ENCODE assay signal across 15 cellular contexts in genomic region chr7:94300176-94300835, GRCh38.
DNase-seq lines count a peak whose midpoint lies in the region; ATAC-seq, FAIRE-seq and TF ChIP-seq lines count a peak whose summit lies in the region.
"Had no signal": no experiment of that assay in that cellular context is flagged by ENCODE, and none has a peak within 500 bp of the region (broad histone marks: within the 10 kb centered on the region; RNA-seq: fewer than 3 reads in every experiment).

No MANE protein-coding gene starts in this region.

- no peak overlapping the region for H3K4me3 Mint-ChIP-seq in Calu3 (ENCODE audit: low read depth, unreplicated experiment)
- H3K4me3 Mint-ChIP-seq in CD8-positive, alpha-beta memory T cell, result no peak overlapping the region
- H3K4me3 Mint-ChIP-seq: T-helper 17 cell had no signal

- peaks cover 9% of the 10 kb centered on the region for H3K36me3 Mint-ChIP-seq in Calu3 (ENCODE audit: insufficient read depth, unreplicated experiment)
- H3K36me3 Mint-ChIP-seq in CD8-positive, alpha-beta memory T cell, result no peaks in the 10 kb centered on the region

- no CpG with 5 or more reads among the region's 8 CpGs for WGBS in trophoblast cell (ENCODE audit: extremely low coverage, insufficient coverage, insufficient read length)

- peaks cover 22% of the 10 kb centered on the region for H3K79me1 ChIP-seq in trophoblast cell (ENCODE audit: low read length)

- no peak overlapping the region for H4K12ac ChIP-seq in trophoblast cell (ENCODE audit: low read depth, low read length)

- TF ChIP-seq CTCF in Calu3 (IDR thresholded peaks at IDR 0.05; ENCODE audit: unreplicated experiment) (no peak), coronary artery (IDR thresholded peaks at IDR 0.05) (no peak)

- peaks cover 40% of the 10 kb centered on the region for H3K4me1 Mint-ChIP-seq in Calu3 (ENCODE audit: low read depth, unreplicated experiment)
- H3K4me1 Mint-ChIP-seq in CD8-positive, alpha-beta memory T cell, result no peaks in the 10 kb centered on the region
- H3K4me1 Mint-ChIP-seq: T-helper 17 cell had no signal

- POLR2A ChIA-PET in CD8-positive, alpha-beta memory T cell (lab: Charles Lee), result no interaction called here

- no TSS peak for BruUV-seq in Calu3 (replicated peaks; lab: Mats Ljungman, UMichigan)

- H3K79me2 ChIP-seq in trophoblast cell (ENCODE audit: control insufficient read depth, insufficient read depth, low read length, poor library complexity), result peaks cover 3% of the 10 kb centered on the region

- peak overlapping the region; percentile 16 for H2BK120ac ChIP-seq in trophoblast cell (ENCODE audit: insufficient read depth, low read length, poor library complexity)

- no peak overlapping the region for H3K14ac ChIP-seq in trophoblast cell (ENCODE audit: low read length)

- no peaks in the 10 kb centered on the region for H3K27me3 Mint-ChIP-seq in Calu3 (ENCODE audit: unreplicated experiment)
- H3K27me3 Mint-ChIP-seq in CD8-positive, alpha-beta memory T cell, result no peaks in the 10 kb centered on the region

- H3K18ac ChIP-seq in trophoblast cell (ENCODE audit: low read length), result no peak overlapping the region

- peak overlapping the region; percentile 1 for H3K9ac ChIP-seq in trophoblast cell (ENCODE audit: low read length)

- H2AK5ac ChIP-seq in trophoblast cell (ENCODE audit: low read length), result no peak overlapping the region

- H3K23ac ChIP-seq in trophoblast cell (ENCODE audit: low read length), result no peak overlapping the region

- no peak overlapping the region for H2AFZ ChIP-seq in trophoblast cell (ENCODE audit: insufficient read depth, low read length, poor library complexity)

- peak overlapping the region; percentile 17 for H3K27ac Mint-ChIP-seq in Calu3 (ENCODE audit: unreplicated experiment)
- H3K27ac Mint-ChIP-seq in CD8-positive, alpha-beta memory T cell, result no peak overlapping the region
- H3K27ac Mint-ChIP-seq: T-helper 17 cell had no signal

- intact Hi-C loops in Calu3 (cut with micrococcal nuclease; ENCODE audit: unreplicated experiment), result no loop called here

- H3K9me3 Mint-ChIP-seq in Calu3 (ENCODE audit: low read depth, unreplicated experiment), result no peaks in the 10 kb centered on the region
- peaks cover 0 to 5% (median 0%) of the 10 kb centered on the region in 5 donors for H3K9me3 Mint-ChIP-seq in CD8-positive, alpha-beta memory T cell

- peak overlapping the region; percentile 39 for H3K4me3 ChIP-seq in coronary artery
- no peak overlapping the region for H3K4me3 ChIP-seq in trophoblast cell (ENCODE audit: low read depth, low read length)
- no peak overlapping the region for H3K4me3 ChIP-seq in CD8-positive, alpha-beta memory T cell (ENCODE audit: low read length)
- H3K4me3 ChIP-seq: left lung had no signal

- H3K27ac ChIP-seq in coronary artery (peak overlapping the region; percentile 83 to 93), trophoblast cell (ENCODE audit: low read depth, low read length) (no peak overlapping the region)
- H3K27ac ChIP-seq in CD8-positive, alpha-beta memory T cell (ENCODE audit: low read depth, low read length), result no peak overlapping the region

- peak overlapping the region; percentile 21 for H2BK5ac ChIP-seq in trophoblast cell (ENCODE audit: low read depth, low read length, poor library complexity)

- no peaks in the 10 kb centered on the region for H3K9me3 ChIP-seq in trophoblast cell (ENCODE audit: insufficient read depth, low read depth, low read length)
- no peaks in the 10 kb centered on the region for H3K9me3 ChIP-seq in CD8-positive, alpha-beta memory T cell (ENCODE audit: low read length)
- H3K9me3 ChIP-seq: left lung had no signal

- no peak overlapping the region for H3K4me2 ChIP-seq in trophoblast cell (ENCODE audit: low read length)

- H3K36me3 ChIP-seq in trophoblast cell (ENCODE audit: control insufficient read depth in 1 of 2, insufficient read depth in 2 of 2, low read length in 2 of 2), result no peaks in the 10 kb centered on the region
- H3K36me3 ChIP-seq in CD8-positive, alpha-beta memory T cell (ENCODE audit: insufficient read depth, low read length), result no peaks in the 10 kb centered on the region
- H3K36me3 ChIP-seq: left lung had no signal

- peak overlapping the region; percentile 23 for H2BK12ac ChIP-seq in trophoblast cell (ENCODE audit: low read length)

- peaks cover 10 to 30% of the 10 kb centered on the region in 2 experiments for H3K4me1 ChIP-seq in trophoblast cell (ENCODE audit: control insufficient read depth in 1 of 2, insufficient read depth in 2 of 2, low read length in 2 of 2)
- H3K4me1 ChIP-seq in CD8-positive, alpha-beta memory T cell (ENCODE audit: insufficient read depth, low read length), result no peaks in the 10 kb centered on the region

- no peak for DNase-seq in Calu3
- DNase-seq in NCI-H524 (lab: John Stamatoyannopoulos, UW), result peak; percentile 62 to 83
- no peak for DNase-seq in coronary artery (ENCODE audit: low spot score)
- DNase-seq in trophoblast cell, result peak; percentile 14 to 27
- DNase-seq in HTR-8/SVneo (ENCODE audit: insufficient read length, low spot score), result no peak
- no peak for DNase-seq in CD8-positive, alpha-beta memory T cell
- DNase-seq in amniotic stem cell (lab: John Stamatoyannopoulos, UW), result no peak
- DNase-seq: activated CD4-positive, alpha-beta T cell treated with anti-CD3 and anti-CD28 coated beads, Interleukin-2, amount 50 U/mL, for 1 hour; activated gamma-delta T cell treated with Interleukin-2 at 50 U/mL for 16 hours; GF-D8; NCI-H1092; T-helper 17 cell had no signal

- no peak for ATAC-seq in HG02759 (IDR thresholded peaks at IDR 0.05; ENCODE audit: unreplicated experiment)
- ATAC-seq: T-helper 17 cell had no signal

- H3K27me3 ChIP-seq in trophoblast cell (ENCODE audit: insufficient read depth, low read length), result no peaks in the 10 kb centered on the region
- no peaks in the 10 kb centered on the region for H3K27me3 ChIP-seq in CD8-positive, alpha-beta memory T cell (ENCODE audit: insufficient read depth, low read length, poor library complexity, severe bottlenecking)
- H3K27me3 ChIP-seq: left lung had no signal

- H3K4ac ChIP-seq in trophoblast cell (ENCODE audit: low read depth, low read length), result no peak overlapping the region

- peak overlapping the region; percentile 13 for H4K91ac ChIP-seq in trophoblast cell (ENCODE audit: low read depth, low read length)

- CTCF ChIA-PET in Calu3 (lab: Charles Lee), result interaction anchor here (1.5 kb wide), 1 partner anchor 95 kb away, joined by 4 read pairs; no protein-coding TSS in a partner anchor
- CTCF ChIA-PET in CD8-positive, alpha-beta memory T cell (lab: Charles Lee), result no interaction called here

- H4K8ac ChIP-seq in trophoblast cell (ENCODE audit: low read depth, low read length), result no peak overlapping the region

- no peak for FAIRE-seq in HTR-8/SVneo (lab: Jason Lieb, UNC)
- FAIRE-seq: frontal cortex had no signal

Comparison
In these comparisons a context has a peak if more than half of its experiments do, and no peak if none do; other contexts are left out.
1. DNase-seq: peak in NCI-H524 (2 of 2) and trophoblast cell (2 of 2); none in Calu3 (single experiment), coronary artery (single experiment), HTR-8/SVneo (single experiment), CD8-positive, alpha-beta memory T cell (0 of 5) and amniotic stem cell (single experiment).
2. H3K27ac ChIP-seq: peak in coronary artery (2 of 2); none in trophoblast cell (single experiment) and CD8-positive, alpha-beta memory T cell (single experiment).